Comparison of ENCODE assay signal across 8 cellular contexts in genomic region chr18:63016270-63016669, GRCh38.
DNase-seq lines count a peak whose midpoint lies in the region; ATAC-seq and TF ChIP-seq lines count a peak whose summit lies in the region.

No MANE protein-coding gene starts in this region.

- H3K4me3 Mint-ChIP-seq in CD14-positive monocyte, result no peak overlapping the region
- H3K4me3 Mint-ChIP-seq in activated B cell treated with CpG ODN at 0.5 μM for 24 hours, result no peak overlapping the region
- no peak overlapping the region for H3K4me3 Mint-ChIP-seq in endothelial cell (ENCODE audit: unreplicated experiment)

- H3K4me3 ChIP-seq in thoracic aorta, result no peak overlapping the region

- peaks cover 5% of the 10 kb centered on the region for H3K9me3 ChIP-seq in thoracic aorta

- POLR2A ChIA-PET in activated B cell treated with CpG ODN at 0.5 μM for 24 hours (lab: Charles Lee), result interaction anchor here (0.9 to 1.7 kb wide), 5 partner anchors 39 to 306 kb away, joined by 3 to 8 read pairs (median 6); partner anchors contain the start of gene BCL2

- no peak overlapping the region for H3K27ac Mint-ChIP-seq in CD14-positive monocyte
- H3K27ac Mint-ChIP-seq in activated B cell treated with CpG ODN at 0.5 μM for 24 hours, result no peak overlapping the region
- no peak overlapping the region for H3K27ac Mint-ChIP-seq in endothelial cell (ENCODE audit: unreplicated experiment)

- ATAC-seq in activated B cell treated with CpG ODN at 0.5 μM for 24 hours (ENCODE audit: low read depth), result peak; percentile 75
- ATAC-seq in thoracic aorta (ENCODE audit: insufficient number of reproducible peaks, low FRiP score, low read depth), result no peak

- no peaks in the 10 kb centered on the region for H3K36me3 ChIP-seq in thoracic aorta

- no peaks in the 10 kb centered on the region for H3K27me3 ChIP-seq in thoracic aorta (replicated peaks; ENCODE audit: insufficient read depth)

- no peak overlapping the region for H3K27ac ChIP-seq in thoracic aorta

- DNase-seq in CD14-positive monocyte (ENCODE audit: low spot score) (no peak), GM19238 (ENCODE audit: insufficient read length, low spot score) (peak; percentile 42), NCI-H2107 treated with DMSO at 0.1 percent for 48 hours (lab: John Stamatoyannopoulos, UW; ENCODE audit: unreplicated experiment) (peak; percentile 85), activated B cell treated with CpG ODN at 0.5 μM for 24 hours (no peak), endothelial cell (ENCODE audit: low spot score) (peak; percentile 47), myocyte (ENCODE audit: low read depth) (peak; percentile 71), thoracic aorta (ENCODE audit: low spot score) (no peak), GOT3 (lab: John Stamatoyannopoulos, UW) (no peak)

- TF ChIP-seq CTCF in CD14-positive monocyte (IDR thresholded peaks at IDR 0.05) (peak; percentile 86), activated B cell treated with CpG ODN at 0.5 μM for 24 hours (IDR thresholded peaks at IDR 0.05) (no peak), endothelial cell (IDR thresholded peaks at IDR 0.05; ENCODE audit: unreplicated experiment) (peak; percentile 82), thoracic aorta (IDR thresholded peaks at IDR 0.05) (peak; percentile 81)

- H3K4me1 ChIP-seq in thoracic aorta (ENCODE audit: control insufficient read depth in 1 of 2, low read depth in 2 of 2), result no peaks in the 10 kb centered on the region

- intact Hi-C loops in CD14-positive monocyte (cut with micrococcal nuclease), result loop anchor here (2.0 to 10.0 kb wide), 3 partner anchors 307 to 421 kb away; no protein-coding TSS in a partner anchor
- intact Hi-C loops in activated B cell treated with CpG ODN at 0.5 μM for 24 hours (cut with micrococcal nuclease), result loop anchor here (1.0 to 5.0 kb wide), 7 partner anchors 57 to 423 kb away; no protein-coding TSS in a partner anchor

- H3K27me3 Mint-ChIP-seq in CD14-positive monocyte (ENCODE audit: low read depth in 3 of 3) (peaks cover 0 to 3% (median 0%) of the 10 kb centered on the region in 3 donors), activated B cell treated with CpG ODN at 0.5 μM for 24 hours (peaks cover 13% of the 10 kb centered on the region), endothelial cell (ENCODE audit: unreplicated experiment) (peaks cover 4% of the 10 kb centered on the region)

- H3K9me3 Mint-ChIP-seq in CD14-positive monocyte (peaks cover 3 to 13% (median 9%) of the 10 kb centered on the region in 7 donors), activated B cell treated with CpG ODN at 0.5 μM for 24 hours (peaks cover 8% of the 10 kb centered on the region), endothelial cell (ENCODE audit: unreplicated experiment) (no peaks in the 10 kb centered on the region)

- H3K4me1 Mint-ChIP-seq in CD14-positive monocyte (no peaks in the 10 kb centered on the region), activated B cell treated with CpG ODN at 0.5 μM for 24 hours (no peaks in the 10 kb centered on the region), endothelial cell (ENCODE audit: unreplicated experiment) (no peaks in the 10 kb centered on the region)

- H3K36me3 Mint-ChIP-seq in CD14-positive monocyte, result peaks cover 0 to 5% of the 10 kb centered on the region in 2 donors
- no peaks in the 10 kb centered on the region for H3K36me3 Mint-ChIP-seq in activated B cell treated with CpG ODN at 0.5 μM for 24 hours (ENCODE audit: low read depth)
- H3K36me3 Mint-ChIP-seq in endothelial cell (ENCODE audit: low read depth, unreplicated experiment), result peaks cover 3% of the 10 kb centered on the region

- CTCF ChIA-PET in activated B cell treated with CpG ODN at 0.5 μM for 24 hours (lab: Charles Lee), result interaction anchor here (0.6 to 7.6 kb wide), 27 partner anchors 10 to 495 kb away, joined by 3 to 166 read pairs (median 4); partner anchors contain the start of gene BCL2

Comparison
In these comparisons a context has a peak if more than half of its experiments do, and no peak if none do; other contexts are left out.
1. DNase-seq: peak in GM19238 (single experiment), NCI-H2107 treated with DMSO at 0.1 percent for 48 hours (single experiment), endothelial cell (single experiment) and myocyte (single experiment); none in CD14-positive monocyte (single experiment), activated B cell treated with CpG ODN at 0.5 μM for 24 hours (single experiment), thoracic aorta (single experiment) and GOT3 (single experiment).